19 cellular contexts compared by ENCODE assay signal in genomic region chr17:27390540-27390939, GRCh38.
DNase-seq lines count a peak whose midpoint lies in the region; ATAC-seq and TF ChIP-seq lines count a peak whose summit lies in the region.
"Had no signal": no experiment of that assay in that cellular context is flagged by ENCODE, and none has a peak within 500 bp of the region (broad histone marks: within the 10 kb centered on the region; RNA-seq: fewer than 3 reads in every experiment).

No MANE protein-coding gene starts in this region.

- POLR2A ChIA-PET in RWPE1 (lab: Yijun Ruan, JAX; ENCODE audit: low non-redundant PET): no interaction called here

- H3K36me3 Mint-ChIP-seq in natural killer cell (no peaks in the 10 kb centered on the region), neural crest cell (ENCODE audit: low read depth) (no peaks in the 10 kb centered on the region)
- no peaks in the 10 kb centered on the region for H3K36me3 Mint-ChIP-seq in natural killer cell treated with Interleukin-12 subunit alpha and Interleukin-12 subunit beta and Interleukin-15 and Interleukin-18, amount 100 ng/mL, for 72 hours
- H3K36me3 Mint-ChIP-seq: CD8-positive, alpha-beta memory T cell had no signal

- TF ChIP-seq CTCF in natural killer cell (IDR thresholded peaks at IDR 0.05) (no peak), neural crest cell (conservative IDR thresholded peaks at IDR 0.05) (no peak), RWPE1 (conservative IDR thresholded peaks at IDR 0.05; ENCODE audit: low read depth) (no peak)

- DNase-seq in natural killer cell (no peak), fibroblast of gingiva (ENCODE audit: low read depth) (peak; percentile 29), neural crest cell (ENCODE audit: low read depth, low spot score) (no peak), DMS 273 treated with DMSO at 0.1 percent for 48 hours (lab: John Stamatoyannopoulos, UW) (no peak), RWPE1 (ENCODE audit: low spot score) (no peak), KG1 (lab: John Stamatoyannopoulos, UW) (no peak)
- DNase-seq in natural killer cell treated with Interleukin-12 subunit alpha and Interleukin-12 subunit beta and Interleukin-15 and Interleukin-18, amount 100 ng/mL, for 72 hours (ENCODE audit: low spot score): no peak
- DNase-seq: CD8-positive, alpha-beta memory T cell; DMS79 treated with DMSO at 0.1 percent for 48 hours; KBM-7; NCI-H1048; NCI-H1436 treated with DMSO at 0.1 percent for 48 hours; NCI-H2029 treated with DMSO at 0.1 percent for 48 hours; NCI-H510A treated with DMSO at 0.1 percent for 48 hours had no signal

- no peak overlapping the region for H3K27ac ChIP-seq in RWPE1
- H3K27ac ChIP-seq: 22Rv1; BLaER1 treated with 17β-estradiol and CSF1 and Interleukin-3, amounts not matched to agents 10 nM and 100 nM had no signal

- CTCF ChIA-PET in RWPE1 (lab: Yijun Ruan, JAX): no interaction called here

- intact Hi-C loops in natural killer cell (cut with micrococcal nuclease): no loop called here

- H3K9me3 Mint-ChIP-seq in natural killer cell (no peaks in the 10 kb centered on the region), neural crest cell (peaks cover 10% of the 10 kb centered on the region)
- no peaks in the 10 kb centered on the region for H3K9me3 Mint-ChIP-seq in natural killer cell treated with Interleukin-12 subunit alpha and Interleukin-12 subunit beta and Interleukin-15 and Interleukin-18, amount 100 ng/mL, for 72 hours
- H3K9me3 Mint-ChIP-seq: CD8-positive, alpha-beta memory T cell had no signal

- H3K27me3 Mint-ChIP-seq in natural killer cell (ENCODE audit: low read depth in 2 of 2) (peaks cover 18 to 28% of the 10 kb centered on the region in 2 donors), neural crest cell (ENCODE audit: low read depth) (peaks cover 30% of the 10 kb centered on the region)
- peaks cover 23 to 24% of the 10 kb centered on the region in 2 donors for H3K27me3 Mint-ChIP-seq in natural killer cell treated with Interleukin-12 subunit alpha and Interleukin-12 subunit beta and Interleukin-15 and Interleukin-18, amount 100 ng/mL, for 72 hours

- H3K4me1 Mint-ChIP-seq in natural killer cell (peaks cover 8 to 19% of the 10 kb centered on the region in 2 donors), neural crest cell (no peaks in the 10 kb centered on the region)
- H3K4me1 Mint-ChIP-seq in natural killer cell treated with Interleukin-12 subunit alpha and Interleukin-12 subunit beta and Interleukin-15 and Interleukin-18, amount 100 ng/mL, for 72 hours (ENCODE audit: low read depth in 2 of 2): peaks cover 16 to 21% of the 10 kb centered on the region in 2 donors

- no peak for ATAC-seq in natural killer cell
- no peak for ATAC-seq in natural killer cell treated with Interleukin-12 subunit alpha and Interleukin-12 subunit beta and Interleukin-15 and Interleukin-18, amount 100 ng/mL, for 72 hours
- ATAC-seq in GM19463 (IDR thresholded peaks at IDR 0.05; ENCODE audit: unreplicated experiment): no peak
- ATAC-seq: HCT116, Right ventricle myocardium inferior had no signal

- H3K4me3 Mint-ChIP-seq in natural killer cell (peak overlapping the region; percentile 37), neural crest cell (no peak overlapping the region)
- no peak overlapping the region for H3K4me3 Mint-ChIP-seq in natural killer cell treated with Interleukin-12 subunit alpha and Interleukin-12 subunit beta and Interleukin-15 and Interleukin-18, amount 100 ng/mL, for 72 hours

- no peak overlapping the region for H3K27ac Mint-ChIP-seq in natural killer cell
- H3K27ac Mint-ChIP-seq in natural killer cell treated with Interleukin-12 subunit alpha and Interleukin-12 subunit beta and Interleukin-15 and Interleukin-18, amount 100 ng/mL, for 72 hours: peak overlapping the region in 1 of 2 donors; percentile 35
- H3K27ac Mint-ChIP-seq in neural crest cell (ENCODE audit: unreplicated experiment): peak overlapping the region; percentile 39
- H3K27ac Mint-ChIP-seq: CD8-positive, alpha-beta memory T cell had no signal
